Comparison of ENCODE assay signal across 1 cellular context in genomic region chr1:67682659-67683197, GRCh38.
TF ChIP-seq lines count a peak whose summit lies in the region.

No MANE protein-coding gene starts in this region.

TF ChIP-seq in K562, 482 proteins besides CTCF, POLR2A, EP300 and RAD21 (continued from another document and continues in another):
- no peak for TF ChIP-seq HMGXB4 (CRISPR knock-in tag; IDR thresholded peaks at IDR 0.05)
- TF ChIP-seq GATAD2A (IDR thresholded peaks at IDR 0.05) = no peak
- TF ChIP-seq ZNF449 (CRISPR knock-in tag; IDR thresholded peaks at IDR 0.05) = 0 out of 2 replicates have a peak, but pooled peaks have one; percentile 16
- TF ChIP-seq BCOR (IDR thresholded peaks at IDR 0.05) = no peak
- TF ChIP-seq GATAD2B (IDR thresholded peaks at IDR 0.05; ENCODE audit: borderline replicate concordance) = peak; percentile 59; the same call in 1 of the 2 replicates
- no peak for TF ChIP-seq MAX (CRISPR knock-in tag; IDR thresholded peaks at IDR 0.05)
- TF ChIP-seq KAT8 (IDR thresholded peaks at IDR 0.05; ENCODE audit: low read depth) = no peak
- TF ChIP-seq ZNF23 (CRISPR knock-in tag; IDR thresholded peaks at IDR 0.05) = 0 out of 2 replicates have a peak, but pooled peaks have one; percentile 45
- TF ChIP-seq ASH1L (IDR thresholded peaks at IDR 0.05; ENCODE audit: borderline replicate concordance, low read depth, partially characterized antibody) = no peak
- TF ChIP-seq MBD2 (IDR thresholded peaks at IDR 0.05; ENCODE audit: borderline replicate concordance, low read depth) = no peak
- no peak for TF ChIP-seq CBFB (CRISPR knock-in tag; IDR thresholded peaks at IDR 0.05)
- no peak for TF ChIP-seq POLR2B (IDR thresholded peaks at IDR 0.05; ENCODE audit: low read depth, partially characterized antibody)
- no peak for TF ChIP-seq KLF10 (CRISPR knock-in tag; IDR thresholded peaks at IDR 0.05)
- no peak for TF ChIP-seq TAF1 (IDR thresholded peaks at IDR 0.05; ENCODE audit: control insufficient read depth, extremely low read depth, insufficient read depth, low read length, severe bottlenecking)
- TF ChIP-seq ZSCAN29 (IDR thresholded peaks at IDR 0.05) = no peak
- TF ChIP-seq CREB3 (tag; conservative IDR thresholded peaks at IDR 0.05; ENCODE audit: low read depth) = no peak
- no peak for TF ChIP-seq HMG20A (CRISPR knock-in tag; conservative IDR thresholded peaks at IDR 0.05)
- TF ChIP-seq SAFB (IDR thresholded peaks at IDR 0.05; ENCODE audit: borderline replicate concordance, low read depth, low read length) = no peak
- TF ChIP-seq FOXM1 (IDR thresholded peaks at IDR 0.05; ENCODE audit: low read depth) = peak; percentile 61; the same call in 1 of the 2 replicates
- no peak for TF ChIP-seq FOXM1 (CRISPR knock-in tag; IDR thresholded peaks at IDR 0.05; ENCODE audit: low read depth)
- no peak; the same call in 1 of the 2 replicates for TF ChIP-seq ZFX (CRISPR knock-in tag; IDR thresholded peaks at IDR 0.05)
- no peak for TF ChIP-seq KLF6 (CRISPR knock-in tag; IDR thresholded peaks at IDR 0.05; ENCODE audit: borderline replicate concordance)
- TF ChIP-seq TCF7 (IDR thresholded peaks at IDR 0.05; ENCODE audit: borderline replicate concordance) = no peak
- no peak for TF ChIP-seq ZNF354B (CRISPR knock-in tag; IDR thresholded peaks at IDR 0.05)
- TF ChIP-seq ATF1 (CRISPR knock-in tag; IDR thresholded peaks at IDR 0.05) = no peak
- peak; percentile 50 for TF ChIP-seq ATF1 (tag; IDR thresholded peaks at IDR 0.05)
- TF ChIP-seq ARID3B (CRISPR knock-in tag; IDR thresholded peaks at IDR 0.05; ENCODE audit: borderline replicate concordance) = no peak
- TF ChIP-seq ZNF592 (IDR thresholded peaks at IDR 0.05) = peak; percentile 73
- no peak for TF ChIP-seq CTCFL (IDR thresholded peaks at IDR 0.05; ENCODE audit: borderline replicate concordance, insufficient read depth, low read depth, low read length, poor library complexity, severe bottlenecking)
- TF ChIP-seq MEIS2 (IDR thresholded peaks at IDR 0.05; ENCODE audit: partially characterized antibody) = peak; percentile 82
- no peak for TF ChIP-seq CCNT2 (IDR thresholded peaks at IDR 0.05; ENCODE audit: borderline replicate concordance, extremely low read depth, insufficient read length, low read depth, low read length)
- no peak for TF ChIP-seq ETV5 (CRISPR knock-in tag; IDR thresholded peaks at IDR 0.05; ENCODE audit: low read depth)
- TF ChIP-seq FOS (IDR thresholded peaks at IDR 0.05; ENCODE audit: extremely low read depth, insufficient read length) = peak; percentile 22
- no peak for TF ChIP-seq HNRNPUL1 (IDR thresholded peaks at IDR 0.05; ENCODE audit: low read length)
- TF ChIP-seq STAG1 (CRISPR knock-in tag; IDR thresholded peaks at IDR 0.05; ENCODE audit: borderline replicate concordance) = no peak
- no peak for TF ChIP-seq ZBTB43 (CRISPR knock-in tag; IDR thresholded peaks at IDR 0.05)
- no peak for TF ChIP-seq CHD4 (IDR thresholded peaks at IDR 0.05; ENCODE audit: insufficient read depth, insufficient replicate concordance, low read depth, low read length, poor library complexity, severe bottlenecking)
- TF ChIP-seq NFXL1 (CRISPR knock-in tag; IDR thresholded peaks at IDR 0.05) = no peak
- no peak for TF ChIP-seq XRCC3 (IDR thresholded peaks at IDR 0.05)
- TF ChIP-seq MAZ (CRISPR knock-in tag; conservative IDR thresholded peaks at IDR 0.05 in 1 of 2, IDR thresholded peaks at IDR 0.05 in 1 of 2) = peak in 1 of 2 experiments; percentile 42; a peak in 1 of 4 replicates
- no peak for TF ChIP-seq ZBTB12 (CRISPR knock-in tag; IDR thresholded peaks at IDR 0.05)
- TF ChIP-seq EGR1 (conservative IDR thresholded peaks at IDR 0.05) = no peak
- TF ChIP-seq OTX1 (CRISPR knock-in tag; IDR thresholded peaks at IDR 0.05) = no peak
- TF ChIP-seq BRF1 (IDR thresholded peaks at IDR 0.05; ENCODE audit: borderline replicate concordance, extremely low read depth, insufficient read length) = no peak
- peak; percentile 99 for TF ChIP-seq ATF3 (IDR thresholded peaks at IDR 0.05)
- TF ChIP-seq ATF3 (CRISPR knock-in tag; conservative IDR thresholded peaks at IDR 0.05) = peak; percentile 53
- TF ChIP-seq SETDB1 (IDR thresholded peaks at IDR 0.05; ENCODE audit: low read length) = no peak
- TF ChIP-seq MCM5 (IDR thresholded peaks at IDR 0.05; ENCODE audit: low read depth) = no peak
- TF ChIP-seq BRD4 (IDR thresholded peaks at IDR 0.05) = no peak
- 0 out of 2 replicates have a peak, but pooled peaks have one; percentile 53 for TF ChIP-seq SMAD4 (CRISPR knock-in tag; conservative IDR thresholded peaks at IDR 0.05)
- TF ChIP-seq PML (IDR thresholded peaks at IDR 0.05; ENCODE audit: low read length) = no peak
